14 cellular contexts compared by ENCODE assay signal in the genomic region with DNA sequence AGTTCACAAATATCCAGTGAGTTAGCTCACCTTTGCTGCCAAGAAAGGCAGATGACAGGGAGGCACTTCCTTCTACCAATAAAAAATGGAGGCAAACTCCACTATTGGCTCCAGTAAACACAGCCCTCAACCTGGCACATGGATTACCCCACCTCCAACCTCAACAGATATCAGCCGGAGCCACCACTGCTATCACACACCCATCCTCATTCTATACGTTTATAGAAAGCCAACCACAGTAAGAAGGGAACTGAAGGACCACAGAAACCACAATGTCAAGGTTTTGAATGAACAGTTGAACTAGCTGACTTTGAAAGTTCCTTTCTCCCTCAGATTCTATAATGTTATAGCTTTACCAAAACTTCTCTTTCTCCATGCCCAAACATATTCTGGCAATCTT.
"Had no signal": no experiment of that assay in that cellular context is flagged by ENCODE, and none has a peak within 500 bp of the region (broad histone marks: within the 10 kb centered on the region; RNA-seq: fewer than 3 reads in every experiment).

No MANE protein-coding gene starts in this region.

- DNase-seq: activated CD4-positive, alpha-beta T cell treated with anti-CD3 and anti-CD28 coated beads, Interleukin-2, amount 50 U/mL, for 1 hour; activated CD4-positive, CD25-positive, alpha-beta regulatory T cell treated with anti-CD3 and anti-CD28 coated beads, Interleukin-2, amount 50 U/mL, for 72 hours; activated CD8-positive, alpha-beta memory T cell treated with anti-CD3 and anti-CD28 coated beads, Interleukin-2, amount 50 U/mL, for 4 hours; activated naive CD4-positive, alpha-beta T cell treated with anti-CD3 and anti-CD28 coated beads for 36 hours; activated T-cell treated with anti-CD3 and anti-CD28 coated beads, Interleukin-2, amount 50 U/mL, for 4 hours; body of pancreas; cortex of kidney; erythroblast; hypothalamus; islet precursor cell; stimulated activated CD4-positive, alpha-beta T cell treated with anti-CD3 and anti-CD28 coated beads, Interleukin-4, amount 100 ng/mL, for 1 hour; stomach had no signal

- H3K27ac ChIP-seq: body of pancreas, neutrophil, stomach, VCaP had no signal
